In the genomic region with DNA sequence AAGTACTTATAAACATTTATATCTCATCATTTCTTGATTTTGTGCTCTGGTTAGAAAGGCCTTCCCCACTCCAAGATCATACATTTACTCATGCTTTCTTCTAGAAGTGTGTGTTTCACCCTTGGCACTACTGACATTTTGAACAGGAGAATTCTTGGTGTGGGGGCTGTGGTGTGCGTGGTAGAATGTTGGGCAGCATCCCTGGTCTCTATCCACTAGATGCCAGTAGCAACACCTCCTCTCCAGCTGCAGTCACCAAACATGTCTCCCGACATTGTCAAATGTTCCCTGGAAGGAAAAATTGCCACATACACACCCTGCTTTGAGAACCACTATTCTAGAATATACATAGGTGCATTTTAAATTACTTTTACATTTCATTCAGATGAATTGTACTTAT, we compare ENCODE assay signal across 9 cellular contexts. TPM values are rescaled to one million over a fixed set of nuclear protein-coding genes. Genes with fewer than 3 reads are reported as not detected.
A peak's percentile ranks its signal among the peaks of the same experiment; 100 is the strongest.
DNase-seq lines count a peak whose midpoint lies in the region; ATAC-seq, FAIRE-seq and TF ChIP-seq lines count a peak whose summit lies in the region.
"Had no signal": no experiment of that assay in that cellular context is flagged by ENCODE, and none has a peak within 500 bp of the region (broad histone marks: within the 10 kb centered on the region; RNA-seq: fewer than 3 reads in every experiment).

No MANE protein-coding gene starts in this region.

- H3K36me3 ChIP-seq in astrocyte (ENCODE audit: insufficient read depth, low read length) = no peaks in the 10 kb centered on the region
- H3K36me3 ChIP-seq in kidney epithelial cell (ENCODE audit: control insufficient read depth, insufficient read depth, low read length) = no peaks in the 10 kb centered on the region

- FAIRE-seq in astrocyte (lab: Jason Lieb, UNC) = no peak

- H3K36me3 Mint-ChIP-seq in astrocyte (ENCODE audit: low read depth, unreplicated experiment) = no peaks in the 10 kb centered on the region
- H3K36me3 Mint-ChIP-seq in activated T-cell treated with anti-CD3 and anti-CD28 coated beads, Interleukin-2, amount 50 U/mL, for 4 hours (ENCODE audit: insufficient read depth) = no peaks in the 10 kb centered on the region
- H3K36me3 Mint-ChIP-seq: activated naive CD8-positive, alpha-beta T cell treated with anti-CD3 and anti-CD28 coated beads, Interleukin-2, amount 10 ng/mL, durations not matched to agents 7 days and 5 days had no signal

- peak; percentile 15 for TF ChIP-seq CTCF in AG09319 (IDR thresholded peaks at IDR 0.05; ENCODE audit: low read depth, low read length)
- peak; percentile 14 for TF ChIP-seq CTCF in astrocyte (IDR thresholded peaks at IDR 0.05; ENCODE audit: insufficient read depth, low read depth, low read length)
- TF ChIP-seq CTCF in kidney epithelial cell (IDR thresholded peaks at IDR 0.05; ENCODE audit: insufficient read depth, low read length, poor library complexity, severe bottlenecking) = peak; percentile 45

- H3K9ac ChIP-seq in astrocyte (ENCODE audit: low read length) = no peak overlapping the region

- no peak overlapping the region for H3K27ac Mint-ChIP-seq in astrocyte (ENCODE audit: unreplicated experiment)
- H3K27ac Mint-ChIP-seq: activated naive CD8-positive, alpha-beta T cell treated with anti-CD3 and anti-CD28 coated beads, Interleukin-2, amount 10 ng/mL, durations not matched to agents 7 days and 5 days had no signal

- no peaks in the 10 kb centered on the region for H3K9me3 Mint-ChIP-seq in astrocyte (ENCODE audit: unreplicated experiment)
- H3K9me3 Mint-ChIP-seq in activated T-cell treated with anti-CD3 and anti-CD28 coated beads, Interleukin-2, amount 50 U/mL, for 4 hours = no peaks in the 10 kb centered on the region
- H3K9me3 Mint-ChIP-seq: activated naive CD8-positive, alpha-beta T cell treated with anti-CD3 and anti-CD28 coated beads, Interleukin-2, amount 10 ng/mL, durations not matched to agents 7 days and 5 days had no signal

- no peaks in the 10 kb centered on the region for H3K79me2 ChIP-seq in astrocyte (ENCODE audit: insufficient read depth, low read length)

- H3K4me3 ChIP-seq in astrocyte (ENCODE audit: insufficient read depth, low read depth, low read length) = no peak overlapping the region
- H3K4me3 ChIP-seq in kidney epithelial cell (ENCODE audit: low read depth, low read length) = no peak overlapping the region

- no peaks in the 10 kb centered on the region for H4K20me1 ChIP-seq in astrocyte (ENCODE audit: insufficient read depth, low read length)

- H3K27me3 Mint-ChIP-seq in astrocyte (ENCODE audit: low read depth, unreplicated experiment) = no peaks in the 10 kb centered on the region
- no peaks in the 10 kb centered on the region for H3K27me3 Mint-ChIP-seq in activated T-cell treated with anti-CD3 and anti-CD28 coated beads, Interleukin-2, amount 50 U/mL, for 4 hours (ENCODE audit: low read depth)

- no peak for DNase-seq in AG09319 (ENCODE audit: extremely low read depth, low read depth)
- DNase-seq in HCEC 1CT = peak; percentile 43
- no peak for DNase-seq in astrocyte (ENCODE audit: low read depth)
- DNase-seq in kidney epithelial cell (ENCODE audit: low read depth) = no peak
- DNase-seq in activated T-cell treated with anti-CD3 and anti-CD28 coated beads, Interleukin-2, amount 50 U/mL, for 4 hours = no peak
- DNase-seq: activated naive CD8-positive, alpha-beta T cell treated with anti-CD3 and anti-CD28 coated beads, Interleukin-2, amount 10 ng/mL, durations not matched to agents 7 days and 5 days had no signal

- H3K4me2 ChIP-seq in astrocyte (ENCODE audit: low read length) = no peak overlapping the region

- no peak overlapping the region for H3K27ac ChIP-seq in astrocyte (ENCODE audit: low read depth, low read length)

- H3K4me1 Mint-ChIP-seq in astrocyte (ENCODE audit: low read depth, unreplicated experiment) = peaks cover 4% of the 10 kb centered on the region
- H3K4me1 Mint-ChIP-seq in activated T-cell treated with anti-CD3 and anti-CD28 coated beads, Interleukin-2, amount 50 U/mL, for 4 hours (ENCODE audit: low read depth) = peaks cover 2% of the 10 kb centered on the region

- no peaks in the 10 kb centered on the region for H3K4me1 ChIP-seq in astrocyte (ENCODE audit: insufficient read depth, low read length)

- H2AFZ ChIP-seq in astrocyte (ENCODE audit: low read depth, low read length) = no peak overlapping the region

- H3K27me3 ChIP-seq in astrocyte (ENCODE audit: insufficient read depth, low read length) (no peaks in the 10 kb centered on the region), kidney epithelial cell (ENCODE audit: control insufficient read depth, insufficient read depth, low read length) (no peaks in the 10 kb centered on the region)

- H3K9me3 ChIP-seq in astrocyte (ENCODE audit: insufficient read depth, low read depth, low read length) = no peaks in the 10 kb centered on the region

- no peak overlapping the region for H3K4me3 Mint-ChIP-seq in astrocyte (ENCODE audit: unreplicated experiment)
- no peak overlapping the region for H3K4me3 Mint-ChIP-seq in activated T-cell treated with anti-CD3 and anti-CD28 coated beads, Interleukin-2, amount 50 U/mL, for 4 hours
- H3K4me3 Mint-ChIP-seq: activated naive CD8-positive, alpha-beta T cell treated with anti-CD3 and anti-CD28 coated beads, Interleukin-2, amount 10 ng/mL, durations not matched to agents 7 days and 5 days had no signal

- ATAC-seq in GM21381 (IDR thresholded peaks at IDR 0.05; ENCODE audit: unreplicated experiment) = no peak
- ATAC-seq in HG02623 (IDR thresholded peaks at IDR 0.05; ENCODE audit: unreplicated experiment) = no peak
- no peak for ATAC-seq in HG02588 (IDR thresholded peaks at IDR 0.05; ENCODE audit: unreplicated experiment)
- no peak for ATAC-seq in activated T-cell treated with anti-CD3 and anti-CD28 coated beads, Interleukin-2, amount 50 U/mL, for 4 hours

RNA-seq across cellular contexts. Expression of a gene that starts 8.7 kb away (rescaled TPM):
- total RNA-seq in astrocyte (110 and 128 TPM in 2 replicates), kidney epithelial cell (251 and 294 TPM in 2 replicates)
- total RNA-seq in activated T-cell treated with anti-CD3 and anti-CD28 coated beads, Interleukin-2, amount 50 U/mL, for 4 hours = 10 to 100 TPM; 19.8 to 35.0 (median 34.8) TPM
